ENCODE assay signal across 21 cellular contexts in the genomic region with DNA sequence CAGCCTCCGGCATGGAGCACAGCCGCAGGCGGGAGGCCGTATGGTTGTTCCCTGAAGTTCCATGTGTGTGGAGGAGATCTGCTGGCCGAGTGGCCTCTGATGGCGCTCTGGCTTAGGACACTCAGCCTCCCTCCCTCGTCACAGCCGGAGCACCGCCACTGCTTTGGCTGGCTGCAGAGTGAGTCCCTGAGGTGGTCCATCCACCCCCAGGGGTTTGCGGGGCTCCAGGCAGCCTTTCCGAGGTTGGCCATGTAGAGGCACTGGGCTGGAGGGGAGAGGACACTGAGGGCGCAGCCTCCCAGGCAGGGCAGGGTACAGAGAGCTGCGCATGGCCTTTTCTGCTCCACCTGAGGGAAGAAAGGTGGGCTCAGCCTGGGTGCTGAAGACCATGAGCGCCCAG. TPM values are rescaled to one million over a fixed set of nuclear protein-coding genes. Genes with fewer than 3 reads are reported as not detected.
A peak's percentile ranks its signal among the peaks of the same experiment; 100 is the strongest.
DNase-seq lines count a peak whose midpoint lies in the region; ATAC-seq and TF ChIP-seq lines count a peak whose summit lies in the region.
"Had no signal": no experiment of that assay in that cellular context is flagged by ENCODE, and none has a peak within 500 bp of the region (broad histone marks: within the 10 kb centered on the region; RNA-seq: fewer than 3 reads in every experiment).

No MANE protein-coding gene starts in this region.

- ATAC-seq in HG02798 (IDR thresholded peaks at IDR 0.05; ENCODE audit: poor library complexity, unreplicated experiment) = no peak
- no peak for ATAC-seq in GM21717 (IDR thresholded peaks at IDR 0.05; ENCODE audit: unreplicated experiment)
- ATAC-seq: A549 had no signal

- no peak overlapping the region for H2AFZ ChIP-seq in osteoblast (ENCODE audit: low read length)

- no peak for TF ChIP-seq CTCF in osteoblast (IDR thresholded peaks at IDR 0.05; ENCODE audit: extremely low read depth, low read depth, low read length)

- no peak overlapping the region for H3K4me3 ChIP-seq in H7 (ENCODE audit: insufficient read depth, low read depth, low read length)
- no peak overlapping the region for H3K4me3 ChIP-seq in osteoblast (ENCODE audit: insufficient read depth, low read length)
- H3K4me3 ChIP-seq: A549; BLaER1 treated with 17β-estradiol and CSF1 and Interleukin-3, amounts not matched to agents 10 nM and 100 nM had no signal

- no peak overlapping the region for H3K4me2 ChIP-seq in osteoblast (ENCODE audit: insufficient read depth, low read length)
- H3K4me2 ChIP-seq: A549; BLaER1 treated with 17β-estradiol and CSF1 and Interleukin-3, amounts not matched to agents 10 nM and 100 nM had no signal

- DNase-seq in H7 = peak; percentile 33
- DNase-seq in osteoblast (ENCODE audit: insufficient read length, low spot score, missing footprints) = peak; percentile 80
- DNase-seq in activated CD4-positive, alpha-beta T cell treated with anti-CD3 and anti-CD28 coated beads for 1 hour = no peak
- DNase-seq: 8988T; ACHN; AML-193; BE2C; CD4-positive, alpha-beta T cell; CD8-positive, alpha-beta memory T cell; DMS 273 treated with DMSO at 0.1 percent for 48 hours; DMS53; DMS79 treated with DMSO at 0.1 percent for 48 hours; GF-D8; GOT3; HCEC 1CT had no signal

- peaks cover 15% of the 10 kb centered on the region for H4K20me1 ChIP-seq in osteoblast (ENCODE audit: insufficient read depth, low read length)

- H3K79me2 ChIP-seq in osteoblast (ENCODE audit: insufficient read depth, low read length) = peaks cover 7% of the 10 kb centered on the region

- H3K27me3 ChIP-seq in H7 (ENCODE audit: control insufficient read depth, insufficient read depth, low read length) (no peaks in the 10 kb centered on the region), osteoblast (ENCODE audit: insufficient read depth, low read length) (no peaks in the 10 kb centered on the region)
- H3K27me3 ChIP-seq: BE2C had no signal

- H3K36me3 ChIP-seq in H7 (replicated peaks; ENCODE audit: control insufficient read depth, insufficient read depth, low read length) = peaks cover 6% of the 10 kb centered on the region
- H3K36me3 ChIP-seq in osteoblast (ENCODE audit: insufficient read depth, low read length) = peaks cover 41% of the 10 kb centered on the region

- H3K27ac ChIP-seq in angular gyrus (ENCODE audit: low read depth, low read length) = peak overlapping the region; percentile 85
- no peak overlapping the region for H3K27ac ChIP-seq in osteoblast (ENCODE audit: low read depth, low read length)
- H3K27ac ChIP-seq: A549; BLaER1 treated with 17β-estradiol and CSF1 and Interleukin-3, amounts not matched to agents 10 nM and 100 nM had no signal

- no peaks in the 10 kb centered on the region for H3K9me3 ChIP-seq in osteoblast (ENCODE audit: low read depth, low read length)
- H3K9me3 ChIP-seq: A549, BE2C had no signal

- H3K4me1 ChIP-seq in osteoblast (ENCODE audit: insufficient read depth, low read length) = no peaks in the 10 kb centered on the region
- H3K4me1 ChIP-seq: BE2C had no signal

RNA-seq across cellular contexts. Expression of a gene that starts 19.8 kb away (rescaled TPM):
- total RNA-seq in H7 (2014; rRNA removed; shearing (Covaris generic)) = 3.2 and 6.1 TPM in 2 replicates
- 0.72 and 1.2 TPM in 2 replicates for total RNA-seq in osteoblast
- total RNA-seq: Daoy had no signal

RNA-seq across cellular contexts. Expression of a gene that starts 48.5 kb away (rescaled TPM):
- 127 and 173 TPM in 2 replicates for total RNA-seq in H7 (2014; rRNA removed; shearing (Covaris generic))
- total RNA-seq in osteoblast = 13.4 and 15.3 TPM in 2 replicates
